8 cellular contexts compared by ENCODE assay signal in genomic region chr18:48834421-48835011, GRCh38.
DNase-seq lines count a peak whose midpoint lies in the region; ATAC-seq, FAIRE-seq and TF ChIP-seq lines count a peak whose summit lies in the region.

No MANE protein-coding gene starts in this region.

- no peaks in the 10 kb centered on the region for H3K27me3 Mint-ChIP-seq in CD8-positive, alpha-beta T cell (ENCODE audit: low read depth)
- H3K27me3 Mint-ChIP-seq in activated B cell treated with CpG ODN at 0.5 μM for 24 hours, result no peaks in the 10 kb centered on the region

- DNase-seq in CD8-positive, alpha-beta T cell, result peak; percentile 28 to 77 (median 71)
- DNase-seq in HUDEP-2 (lab: John Stamatoyannopoulos, UW; ENCODE audit: unreplicated experiment in 76 of 76), result peak in 45 of 76 experiments; percentile 1 to 79 (median 35)
- peak; percentile 42 for DNase-seq in activated B cell treated with CpG ODN at 0.5 μM for 24 hours
- peak; percentile 92 for DNase-seq in bronchial epithelial cell (ENCODE audit: low read depth)
- DNase-seq in lower leg skin (ENCODE audit: low spot score in 2 of 2), result peak; percentile 75 to 95
- peak; percentile 42 for DNase-seq in stimulated activated CD8-positive, alpha-beta memory T cell treated with anti-CD3 and anti-CD28 coated beads, Interleukin-15, amount 100 ng/mL, for 24 hours (ENCODE audit: low read depth)
- no peak for DNase-seq in midbrain (lab: John Stamatoyannopoulos, UW)

- peak; percentile 76 for ATAC-seq in CD8-positive, alpha-beta T cell
- peak; percentile 67 for ATAC-seq in GM21447 (IDR thresholded peaks at IDR 0.05; ENCODE audit: unreplicated experiment)
- ATAC-seq in activated B cell treated with CpG ODN at 0.5 μM for 24 hours (ENCODE audit: low read depth), result peak; percentile 83

- no peaks in the 10 kb centered on the region for H3K36me3 ChIP-seq in CD8-positive, alpha-beta T cell (ENCODE audit: insufficient read depth, low read length)
- H3K36me3 ChIP-seq in bronchial epithelial cell (ENCODE audit: control insufficient read depth, insufficient read depth, low read length), result peaks cover 5% of the 10 kb centered on the region

- H3K36me3 Mint-ChIP-seq in CD8-positive, alpha-beta T cell, result no peaks in the 10 kb centered on the region
- H3K36me3 Mint-ChIP-seq in activated B cell treated with CpG ODN at 0.5 μM for 24 hours (ENCODE audit: low read depth), result no peaks in the 10 kb centered on the region

- peak overlapping the region; percentile 8 for H3K4me3 ChIP-seq in CD8-positive, alpha-beta T cell (ENCODE audit: low read depth, low read length)
- no peak overlapping the region for H3K4me3 ChIP-seq in bronchial epithelial cell (ENCODE audit: low read depth, low read length)
- no peak overlapping the region for H3K4me3 ChIP-seq in lower leg skin (ENCODE audit: low read depth, poor library complexity, severe bottlenecking)

- H3K27ac Mint-ChIP-seq in CD8-positive, alpha-beta T cell, result peak overlapping the region; percentile 89
- peak overlapping the region; percentile 80 for H3K27ac Mint-ChIP-seq in activated B cell treated with CpG ODN at 0.5 μM for 24 hours

- no peaks in the 10 kb centered on the region for H3K27me3 ChIP-seq in CD8-positive, alpha-beta T cell (ENCODE audit: insufficient read depth, low read length)
- no peaks in the 10 kb centered on the region for H3K27me3 ChIP-seq in bronchial epithelial cell (ENCODE audit: control insufficient read depth, insufficient read depth, low read length)

- CTCF ChIA-PET in CD8-positive, alpha-beta T cell (lab: Charles Lee), result no interaction called here
- CTCF ChIA-PET in activated B cell treated with CpG ODN at 0.5 μM for 24 hours (lab: Charles Lee), result no interaction called here

- no peaks in the 10 kb centered on the region for H3K9me3 ChIP-seq in CD8-positive, alpha-beta T cell (ENCODE audit: low read length)

- no peak for TF ChIP-seq CTCF in CD8-positive, alpha-beta T cell (IDR thresholded peaks at IDR 0.05)
- TF ChIP-seq CTCF in activated B cell treated with CpG ODN at 0.5 μM for 24 hours (IDR thresholded peaks at IDR 0.05) (no peak), bronchial epithelial cell (IDR thresholded peaks at IDR 0.05; ENCODE audit: insufficient read depth, low read length, severe bottlenecking) (no peak), lower leg skin (IDR thresholded peaks at IDR 0.05) (no peak)

- H3K27ac ChIP-seq in CD8-positive, alpha-beta T cell (ENCODE audit: low read depth, low read length), result peak overlapping the region; percentile 36

- H3K4me3 Mint-ChIP-seq in CD8-positive, alpha-beta T cell, result peak overlapping the region; percentile 82
- H3K4me3 Mint-ChIP-seq in activated B cell treated with CpG ODN at 0.5 μM for 24 hours, result peak overlapping the region; percentile 76

- peaks cover 75% of the 10 kb centered on the region for H3K4me1 Mint-ChIP-seq in CD8-positive, alpha-beta T cell (ENCODE audit: low read depth)
- H3K4me1 Mint-ChIP-seq in activated B cell treated with CpG ODN at 0.5 μM for 24 hours, result peaks cover 37% of the 10 kb centered on the region

- intact Hi-C loops in CD8-positive, alpha-beta T cell (cut with DNase I, micrococcal nuclease), result loop anchor here (1.0 to 5.0 kb wide), 5 partner anchors 8 to 118 kb away; partner anchors contain the start of gene SMAD7 (in 1 of the 2)
- intact Hi-C loops in activated B cell treated with CpG ODN at 0.5 μM for 24 hours (cut with micrococcal nuclease) (loop anchor here (1.0 to 2.0 kb wide), 6 partner anchors 13 to 115 kb away; no protein-coding TSS in a partner anchor), lower leg skin (cut with DNase I; ENCODE audit: low total_unique reads) (no loop called here)

- 49 to 51% methylated on average over 18 of the region's 18 CpGs for WGBS in lower leg skin, 2 donors

- FAIRE-seq in bronchial epithelial cell (lab: Jason Lieb, UNC), result peak; percentile 94

- POLR2A ChIA-PET in CD8-positive, alpha-beta T cell (lab: Charles Lee), result interaction anchor here (1.3 to 2.0 kb wide), 4 partner anchors 9 to 107 kb away, joined by 3 to 6 read pairs (median 3); no protein-coding TSS in a partner anchor
- POLR2A ChIA-PET in activated B cell treated with CpG ODN at 0.5 μM for 24 hours (lab: Charles Lee), result interaction anchor here (0.8 to 1.3 kb wide), 5 partner anchors 9 to 118 kb away, joined by 3 to 5 read pairs (median 3); no protein-coding TSS in a partner anchor

- H3K4me1 ChIP-seq in CD8-positive, alpha-beta T cell (ENCODE audit: insufficient read depth, low read length), result peaks cover 68% of the 10 kb centered on the region

- TF ChIP-seq POLR2A in lower leg skin (IDR thresholded peaks at IDR 0.05), result no peak

- H3K9me3 Mint-ChIP-seq in CD8-positive, alpha-beta T cell, result no peaks in the 10 kb centered on the region
- no peaks in the 10 kb centered on the region for H3K9me3 Mint-ChIP-seq in activated B cell treated with CpG ODN at 0.5 μM for 24 hours
